In the genomic region with DNA sequence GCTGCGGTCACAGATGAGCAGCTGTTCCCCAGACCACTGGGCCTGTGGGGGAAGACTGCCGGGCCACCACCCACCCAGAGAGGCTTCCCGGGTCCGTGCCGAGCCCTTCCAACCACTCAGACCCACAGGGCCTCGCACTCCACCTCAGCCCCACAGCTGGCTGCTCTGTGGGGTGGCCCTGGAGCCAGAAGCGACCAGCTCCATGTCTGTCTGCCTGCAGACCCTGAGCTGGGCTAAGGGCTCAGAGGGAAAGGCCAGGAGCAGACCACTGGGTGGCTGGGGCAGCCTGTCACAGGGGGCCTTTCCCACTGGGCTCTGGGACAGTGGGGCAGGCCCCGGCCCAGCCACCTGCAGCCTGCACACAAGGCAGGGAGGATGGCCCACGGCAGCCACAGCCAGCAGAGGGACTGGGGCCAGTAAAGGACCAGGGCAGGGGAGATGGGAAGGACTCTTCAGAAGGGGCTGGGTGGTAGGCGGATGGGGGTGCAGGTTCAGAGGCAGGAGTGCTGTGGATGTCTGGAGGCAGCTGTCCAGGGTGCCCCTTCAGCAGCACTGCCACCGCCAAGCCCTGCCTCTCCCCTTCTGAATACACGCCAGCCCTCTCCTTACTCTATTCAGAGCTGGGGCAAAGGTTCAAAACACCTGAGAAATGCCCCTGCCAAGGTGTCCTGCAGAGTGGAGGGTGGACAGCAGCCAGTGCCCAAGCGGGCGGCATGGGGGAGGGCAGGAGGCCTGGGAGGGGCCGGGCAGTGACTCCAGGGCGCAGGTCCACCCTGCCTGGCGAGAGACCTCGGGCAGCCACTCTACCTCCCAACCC, we compare ENCODE assay signal across 16 cellular contexts. TPM values are rescaled to one million over a fixed set of nuclear protein-coding genes. Genes with fewer than 3 reads are reported as not detected.
A peak's percentile ranks its signal among the peaks of the same experiment; 100 is the strongest.
DNase-seq lines count a peak whose midpoint lies in the region; ATAC-seq and TF ChIP-seq lines count a peak whose summit lies in the region.
"Had no signal": no experiment of that assay in that cellular context is flagged by ENCODE, and none has a peak within 500 bp of the region (broad histone marks: within the 10 kb centered on the region; RNA-seq: fewer than 3 reads in every experiment).

No MANE protein-coding gene starts in this region.

- TF ChIP-seq CTCF in breast epithelium (IDR thresholded peaks at IDR 0.05) (no peak), MCF 10A (IDR thresholded peaks at IDR 0.05; ENCODE audit: unreplicated experiment) (no peak), activated B cell treated with CpG ODN at 0.5 μM for 24 hours (IDR thresholded peaks at IDR 0.05) (no peak), lower lobe of right lung (IDR thresholded peaks at IDR 0.05) (no peak), transverse colon (IDR thresholded peaks at IDR 0.05) (no peak), smooth muscle cell (IDR thresholded peaks at IDR 0.05; ENCODE audit: borderline replicate concordance, insufficient read depth, poor library complexity, severe bottlenecking) (no peak)

- DNase-seq in breast epithelium (ENCODE audit: low spot score in 2 of 2) (peak in 1 of 2 donors; percentile 15), MCF 10A (ENCODE audit: unreplicated experiment) (no peak), activated B cell treated with CpG ODN at 0.5 μM for 24 hours (peak; percentile 7), lower lobe of right lung (peak; percentile 50), transverse colon (peak; percentile 3), smooth muscle cell (lab: John Stamatoyannopoulos, UW; ENCODE audit: unreplicated experiment) (no peak), amygdala (lab: John Stamatoyannopoulos, UW) (no peak), cerebellar cortex (ENCODE audit: low spot score) (no peak)
- DNase-seq: EL, foreskin fibroblast, Karpas-422, NCI-H1417, NCI-H345, SHP77 had no signal

- TF ChIP-seq EP300 in transverse colon (IDR thresholded peaks at IDR 0.05; ENCODE audit: low read depth), result no peak

- no peak overlapping the region for H3K4me2 ChIP-seq in smooth muscle cell

- no TSS peak for BruUV-seq in MCF 10A (replicated peaks; lab: Mats Ljungman, UMichigan)

- H3K79me2 ChIP-seq in smooth muscle cell (ENCODE audit: low read depth), result no peaks in the 10 kb centered on the region

- H3K27ac ChIP-seq in breast epithelium (peak overlapping the region; percentile 77 to 83), lower lobe of right lung (no peak overlapping the region), transverse colon (no peak overlapping the region), smooth muscle cell (ENCODE audit: low read depth) (no peak overlapping the region)
- H3K27ac ChIP-seq: cardiac muscle cell had no signal

- no peak overlapping the region for H2AFZ ChIP-seq in smooth muscle cell (ENCODE audit: low read depth)

- no peaks in the 10 kb centered on the region for H3K27me3 Mint-ChIP-seq in MCF 10A (ENCODE audit: insufficient read depth, unreplicated experiment)
- no peaks in the 10 kb centered on the region for H3K27me3 Mint-ChIP-seq in activated B cell treated with CpG ODN at 0.5 μM for 24 hours

- H3K4me3 ChIP-seq in breast epithelium (no peak overlapping the region), lower lobe of right lung (no peak overlapping the region), transverse colon (no peak overlapping the region), smooth muscle cell (no peak overlapping the region)
- H3K4me3 ChIP-seq: cardiac muscle cell had no signal

- CTCF ChIA-PET in MCF 10A (lab: Yijun Ruan, JAX) (interaction anchor here (0.6 to 0.9 kb wide), 2 partner anchors 33 to 40 kb away, joined by 3 read pairs; no protein-coding TSS in a partner anchor), activated B cell treated with CpG ODN at 0.5 μM for 24 hours (lab: Charles Lee) (no interaction called here)

- H3K36me3 ChIP-seq in breast epithelium (no peaks in the 10 kb centered on the region), lower lobe of right lung (no peaks in the 10 kb centered on the region), transverse colon (no peaks in the 10 kb centered on the region), smooth muscle cell (ENCODE audit: low read depth) (no peaks in the 10 kb centered on the region)
- H3K36me3 ChIP-seq: cardiac muscle cell had no signal

- H3F3A ChIP-seq in smooth muscle cell (ENCODE audit: low read depth), result no peaks in the 10 kb centered on the region

- H3K27ac Mint-ChIP-seq in MCF 10A (ENCODE audit: low read depth, unreplicated experiment), result no peak overlapping the region
- no peak overlapping the region for H3K27ac Mint-ChIP-seq in activated B cell treated with CpG ODN at 0.5 μM for 24 hours

- in situ Hi-C loops in transverse colon (cut with MboI; ENCODE audit: low pct_ligation_motif_present in 1 of 4, low pct_unique_long_range_greater_than_20kb in 1 of 4, low sequenced_read_pairs in 3 of 4), result no loop called here

- no peak overlapping the region for H3K9ac ChIP-seq in smooth muscle cell (ENCODE audit: low read depth)

- H3K9me3 Mint-ChIP-seq in MCF 10A (ENCODE audit: unreplicated experiment) (no peaks in the 10 kb centered on the region), activated B cell treated with CpG ODN at 0.5 μM for 24 hours (no peaks in the 10 kb centered on the region)

- peaks cover 0 to 22% of the 10 kb centered on the region in 2 donors for H3K4me1 ChIP-seq in breast epithelium
- peaks cover 19% of the 10 kb centered on the region for H3K4me1 ChIP-seq in lower lobe of right lung
- H3K4me1 ChIP-seq in transverse colon, result no peaks in the 10 kb centered on the region
- no peaks in the 10 kb centered on the region for H3K4me1 ChIP-seq in smooth muscle cell (ENCODE audit: low read depth)

- H3K9me3 ChIP-seq in breast epithelium (no peaks in the 10 kb centered on the region), lower lobe of right lung (no peaks in the 10 kb centered on the region), transverse colon (no peaks in the 10 kb centered on the region), smooth muscle cell (replicated peaks; ENCODE audit: low read depth) (no peaks in the 10 kb centered on the region)

- POLR2A ChIA-PET in MCF 10A (lab: Yijun Ruan, JAX), result interaction anchor here (3.1 kb wide), 1 partner anchor 15 kb away, joined by 17 read pairs; no protein-coding TSS in a partner anchor
- POLR2A ChIA-PET in activated B cell treated with CpG ODN at 0.5 μM for 24 hours (lab: Charles Lee), result no interaction called here

- peaks cover 22% of the 10 kb centered on the region for H4K20me1 ChIP-seq in smooth muscle cell (ENCODE audit: low read depth)

- peaks cover 16% of the 10 kb centered on the region for H3K4me1 Mint-ChIP-seq in MCF 10A (ENCODE audit: insufficient read depth, unreplicated experiment)
- H3K4me1 Mint-ChIP-seq in activated B cell treated with CpG ODN at 0.5 μM for 24 hours, result no peaks in the 10 kb centered on the region

- H3K27me3 ChIP-seq in breast epithelium, result no peaks in the 10 kb centered on the region
- H3K27me3 ChIP-seq in lower lobe of right lung (ENCODE audit: low read depth), result no peaks in the 10 kb centered on the region
- no peaks in the 10 kb centered on the region for H3K27me3 ChIP-seq in transverse colon
- H3K27me3 ChIP-seq in smooth muscle cell (ENCODE audit: low read depth), result no peaks in the 10 kb centered on the region
- H3K27me3 ChIP-seq: cardiac muscle cell had no signal

- intact Hi-C loops in breast epithelium (cut with DNase I; ENCODE audit: low total_unique reads), result no loop called here
- intact Hi-C loops in MCF 10A (cut with micrococcal nuclease), result no loop called here
- intact Hi-C loops in activated B cell treated with CpG ODN at 0.5 μM for 24 hours (cut with micrococcal nuclease), result no loop called here
- intact Hi-C loops in lower lobe of right lung (cut with DNase I), result no loop called here
- intact Hi-C loops in transverse colon (cut with DNase I; ENCODE audit: low total_unique reads), result no loop called here

- 86% methylated on average over 18 of the region's 18 CpGs; no CpG with 5 or more reads in 1 of the 2 donors for WGBS in transverse colon (ENCODE audit: low coverage in 1 of 2), 2 donors
- WGBS in smooth muscle cell (ENCODE audit: low lambda C conversion rate), result 97% methylated on average over 18 of the region's 18 CpGs

- no peak for TF ChIP-seq POLR2A in breast epithelium (IDR thresholded peaks at IDR 0.05)
- TF ChIP-seq POLR2A in transverse colon (IDR thresholded peaks at IDR 0.05), result no peak

- no peak for ATAC-seq in activated B cell treated with CpG ODN at 0.5 μM for 24 hours (ENCODE audit: low read depth)
- ATAC-seq in lower lobe of right lung, result peak; percentile 43 to 55
- ATAC-seq: activated CD4-positive, CD25-positive, alpha-beta regulatory T cell treated with anti-CD3 and anti-CD28 coated beads, Interleukin-2, amount 50 U/mL, for 24 hours had no signal

- H3K4me3 Mint-ChIP-seq in MCF 10A (ENCODE audit: unreplicated experiment), result no peak overlapping the region
- H3K4me3 Mint-ChIP-seq in activated B cell treated with CpG ODN at 0.5 μM for 24 hours, result no peak overlapping the region

- peaks cover 6% of the 10 kb centered on the region for H3K36me3 Mint-ChIP-seq in MCF 10A (ENCODE audit: insufficient read depth, unreplicated experiment)
- peaks cover 7% of the 10 kb centered on the region for H3K36me3 Mint-ChIP-seq in activated B cell treated with CpG ODN at 0.5 μM for 24 hours (ENCODE audit: low read depth)

RNA-seq across cellular contexts. Expression of a gene that starts 32.2 kb away (rescaled TPM):
- total RNA-seq in breast epithelium, result 1 to 10 TPM; 5.6 to 8.2 (median 6.3) TPM
- total RNA-seq in MCF 10A (2022), result 4.3 and 7.1 TPM in 2 replicates
- total RNA-seq in activated B cell treated with CpG ODN at 0.5 μM for 24 hours, result 5.8 and 6.3 TPM in 2 replicates
- total RNA-seq in lower lobe of right lung, result 6.0 TPM
- 1 to 10 TPM in 3 of 4 donors, under 1 TPM in 1; 0.80 to 4.8 (median 2.8) TPM for total RNA-seq in transverse colon
- 2.3 and 4.1 TPM in 2 replicates for total RNA-seq in smooth muscle cell
- 7.4 and 7.9 TPM in 2 replicates for polyA plus RNA-seq in smooth muscle cell

RNA-seq across cellular contexts. Expression of a gene that starts 32.2 kb away (rescaled TPM):
- 10 to 100 TPM in 2 of 3 donors, 1 to 10 TPM in 1; 6.7 to 21.5 (median 14.1) TPM for total RNA-seq in breast epithelium
- 16.8 and 20.6 TPM in 2 replicates for total RNA-seq in MCF 10A (2022)
- total RNA-seq in activated B cell treated with CpG ODN at 0.5 μM for 24 hours, result 9.1 and 12.1 TPM in 2 replicates
- total RNA-seq in lower lobe of right lung, result 24.3 TPM
- total RNA-seq in transverse colon, result 10 to 100 TPM in 1 of 4 donors, 1 to 10 TPM in 3; 7.1 to 16.8 (median 7.8) TPM
- 3.8 and 7.3 TPM in 2 replicates for total RNA-seq in smooth muscle cell
- polyA plus RNA-seq in smooth muscle cell, result 7.5 TPM in 2 replicates

Comparison
In these comparisons a context has a peak if more than half of its experiments do, and no peak if none do; other contexts are left out.
1. DNase-seq: peak in activated B cell treated with CpG ODN at 0.5 μM for 24 hours (single experiment), lower lobe of right lung (single experiment) and transverse colon (single experiment); none in MCF 10A (single experiment), smooth muscle cell (single experiment), amygdala (0 of 56) and cerebellar cortex (single experiment).
2. H3K27ac ChIP-seq: peak in breast epithelium (2 of 2); none in lower lobe of right lung (single experiment), transverse colon (0 of 4) and smooth muscle cell (single experiment).